In the genomic region with DNA sequence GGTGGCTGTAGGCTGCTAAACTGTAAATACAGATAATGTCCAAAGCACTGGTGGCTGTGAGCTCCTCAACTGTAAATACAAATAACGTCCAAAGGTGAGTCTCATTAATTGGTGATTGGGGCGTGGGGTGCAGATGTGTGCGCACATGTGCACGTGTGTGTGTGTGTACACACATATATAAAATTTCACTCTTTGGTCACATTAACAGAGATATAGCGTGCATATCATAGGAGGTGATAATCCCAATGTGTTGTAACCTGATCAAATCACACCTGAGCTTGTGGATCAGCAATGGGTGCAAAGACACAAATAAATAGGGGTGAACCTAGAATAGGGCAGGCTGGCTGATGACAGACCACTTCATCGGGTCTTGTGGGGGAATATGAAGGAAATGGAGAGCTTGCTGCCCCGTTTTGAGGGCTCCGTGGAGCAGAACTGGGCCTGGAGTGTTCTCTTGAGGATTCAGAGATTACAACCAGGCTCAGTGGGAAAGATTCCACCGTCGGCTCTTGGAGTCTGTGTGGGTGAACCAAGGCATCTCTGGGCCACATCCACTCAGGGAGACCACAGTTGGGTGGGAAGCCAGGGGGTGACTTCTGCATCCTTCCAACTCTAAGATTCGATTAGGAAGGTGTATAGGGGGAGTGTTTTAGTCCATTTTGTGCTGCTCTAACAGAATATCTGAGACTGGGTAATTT, we compare ENCODE assay signal across 21 cellular contexts. TPM values are rescaled to one million over a fixed set of nuclear protein-coding genes. Genes with fewer than 3 reads are reported as not detected.
DNase-seq lines count a peak whose midpoint lies in the region; ATAC-seq and TF ChIP-seq lines count a peak whose summit lies in the region.
"Had no signal": no experiment of that assay in that cellular context is flagged by ENCODE, and none has a peak within 500 bp of the region (broad histone marks: within the 10 kb centered on the region; RNA-seq: fewer than 3 reads in every experiment).

No MANE protein-coding gene starts in this region.

- peak overlapping the region; percentile 89 for H3K9ac ChIP-seq in NT2/D1 (ENCODE audit: insufficient read length, low read depth)
- H3K9ac ChIP-seq: BLaER1 treated with 17β-estradiol and CSF1 and Interleukin-3, amounts not matched to agents 10 nM and 100 nM had no signal

- H3K9me3 ChIP-seq in right cardiac atrium (ENCODE audit: control insufficient read depth, low read length) (no peaks in the 10 kb centered on the region), NT2/D1 (ENCODE audit: insufficient read depth, low read length) (peaks cover 7% of the 10 kb centered on the region; the same call in 1 of the 2 replicates), spleen (no peaks in the 10 kb centered on the region)
- H3K9me3 ChIP-seq: HAP-1 had no signal

- H3K4me1 Mint-ChIP-seq in activated CD8-positive, alpha-beta T cell treated with anti-CD3 and anti-CD28 coated beads for 36 hours (ENCODE audit: low read depth) = no peaks in the 10 kb centered on the region

- H3K36me3 ChIP-seq in NT2/D1 (ENCODE audit: insufficient read depth, insufficient read length, low read length) (no peaks in the 10 kb centered on the region), spleen (no peaks in the 10 kb centered on the region)
- H3K36me3 ChIP-seq: BLaER1 treated with 17β-estradiol and CSF1 and Interleukin-3, amounts not matched to agents 10 nM and 100 nM; HAP-1 had no signal

- DNase-seq in left ventricle myocardium superior (peak; percentile 6), right cardiac atrium (no peak), NT2/D1 (ENCODE audit: low read depth, low spot score) (no peak), islet precursor cell (peak; percentile 24), spleen (peak; percentile 43), T-helper 1 cell (no peak)
- no peak for DNase-seq in activated CD8-positive, alpha-beta T cell treated with anti-CD3 and anti-CD28 coated beads for 36 hours
- DNase-seq: CD8-positive, alpha-beta T cell; KG1; NCI-H1105 treated with DMSO at 0.1 percent for 48 hours; NCI-H1694; NCI-H2107; NCI-H2227 treated with DMSO at 0.1 percent for 48 hours; NCI-H510A treated with DMSO at 0.1 percent for 48 hours; NCI-H82; PC-3; RPMI8226; SIG-M5 had no signal

- H3K27ac Mint-ChIP-seq in activated CD8-positive, alpha-beta T cell treated with anti-CD3 and anti-CD28 coated beads for 36 hours = no peak overlapping the region
- H3K27ac Mint-ChIP-seq: CD8-positive, alpha-beta T cell had no signal

- ATAC-seq in left ventricle myocardium superior (no peak), right cardiac atrium (no peak), HG03571 (IDR thresholded peaks at IDR 0.05; ENCODE audit: unreplicated experiment) (no peak)
- ATAC-seq in activated CD8-positive, alpha-beta T cell treated with anti-CD3 and anti-CD28 coated beads for 36 hours = no peak
- ATAC-seq: CD8-positive, alpha-beta T cell; PC-3 had no signal

- intact Hi-C loops in left ventricle myocardium superior (cut with micrococcal nuclease) = no loop called here
- intact Hi-C loops in right cardiac atrium (cut with DNase I) = no loop called here
- intact Hi-C loops in spleen (cut with DNase I; ENCODE audit: low total_unique reads) = no loop called here
- intact Hi-C loops in activated CD8-positive, alpha-beta T cell treated with anti-CD3 and anti-CD28 coated beads for 36 hours (cut with micrococcal nuclease) = no loop called here

- CTCF ChIA-PET in activated CD8-positive, alpha-beta T cell treated with anti-CD3 and anti-CD28 coated beads for 36 hours (lab: Charles Lee) = no interaction called here

- TF ChIP-seq CTCF in spleen (IDR thresholded peaks at IDR 0.05 in 8 of 11, conservative IDR thresholded peaks at IDR 0.05 in 3 of 11) = no peak
- no peak for TF ChIP-seq CTCF in activated CD8-positive, alpha-beta T cell treated with anti-CD3 and anti-CD28 coated beads for 36 hours (IDR thresholded peaks at IDR 0.05)

- H3K4me1 ChIP-seq in right cardiac atrium (ENCODE audit: control insufficient read depth, insufficient read depth, low read length) = no peaks in the 10 kb centered on the region
- peaks cover 36% of the 10 kb centered on the region for H3K4me1 ChIP-seq in NT2/D1 (ENCODE audit: insufficient read depth, insufficient read length)
- H3K4me1 ChIP-seq in spleen = peaks cover 0 to 20% (median 5%) of the 10 kb centered on the region in 6 donors

- no peaks in the 10 kb centered on the region for H3K27me3 Mint-ChIP-seq in activated CD8-positive, alpha-beta T cell treated with anti-CD3 and anti-CD28 coated beads for 36 hours

- H3K27ac ChIP-seq in right cardiac atrium (ENCODE audit: low read length) = no peak overlapping the region
- no peak overlapping the region for H3K27ac ChIP-seq in spleen
- H3K27ac ChIP-seq: BLaER1 treated with 17β-estradiol and CSF1 and Interleukin-3, amounts not matched to agents 10 nM and 100 nM had no signal

- TF ChIP-seq POLR2A in spleen (IDR thresholded peaks at IDR 0.05) = no peak

- no peaks in the 10 kb centered on the region for H3K36me3 Mint-ChIP-seq in activated CD8-positive, alpha-beta T cell treated with anti-CD3 and anti-CD28 coated beads for 36 hours (ENCODE audit: low read depth)
- H3K36me3 Mint-ChIP-seq: CD8-positive, alpha-beta T cell had no signal

- H3K27me3 ChIP-seq in right cardiac atrium (ENCODE audit: control insufficient read depth, insufficient read depth) (no peaks in the 10 kb centered on the region), NT2/D1 (ENCODE audit: insufficient read depth, insufficient read length) (no peaks in the 10 kb centered on the region), spleen (replicated peaks in 1 of 7) (no peaks in the 10 kb centered on the region)
- H3K27me3 ChIP-seq: BLaER1 treated with 17β-estradiol and CSF1 and Interleukin-3, amounts not matched to agents 10 nM and 100 nM had no signal

- WGBS in right cardiac atrium = 85% methylated on average over 11 of the region's 11 CpGs
- 82 to 90% (median 87%) methylated on average over 11 of the region's 11 CpGs for WGBS in spleen, 5 donors

- POLR2A ChIA-PET in activated CD8-positive, alpha-beta T cell treated with anti-CD3 and anti-CD28 coated beads for 36 hours (lab: Charles Lee) = no interaction called here

- H3K9me3 Mint-ChIP-seq in activated CD8-positive, alpha-beta T cell treated with anti-CD3 and anti-CD28 coated beads for 36 hours = no peaks in the 10 kb centered on the region
- H3K9me3 Mint-ChIP-seq: CD8-positive, alpha-beta T cell had no signal

- no peak overlapping the region for H3K4me3 Mint-ChIP-seq in activated CD8-positive, alpha-beta T cell treated with anti-CD3 and anti-CD28 coated beads for 36 hours
- H3K4me3 Mint-ChIP-seq: CD8-positive, alpha-beta T cell had no signal

- H3K4me3 ChIP-seq in right cardiac atrium (ENCODE audit: low read length) (no peak overlapping the region), NT2/D1 (ENCODE audit: insufficient read length, low read depth) (peak overlapping the region; percentile 71), spleen (no peak overlapping the region)
- H3K4me3 ChIP-seq: BLaER1 treated with 17β-estradiol and CSF1 and Interleukin-3, amounts not matched to agents 10 nM and 100 nM; HAP-1 had no signal

RNA-seq across cellular contexts. Expression of gene OSBPL5, which starts 24.9 kb away (rescaled TPM):
- 15.9 TPM for total RNA-seq in left ventricle myocardium superior
- 10 to 100 TPM; 14.1 to 19.1 (median 15.4) TPM for total RNA-seq in right cardiac atrium
- polyA plus RNA-seq in right cardiac atrium = 10.3 TPM
- 10 to 100 TPM; 37.2 to 91.2 (median 73.3) TPM for total RNA-seq in spleen
- 10 to 100 TPM in 2 of 3 donors, 1 to 10 TPM in 1; 5.1 to 21.6 (median 10.7) TPM for polyA plus RNA-seq in spleen
- 1 to 10 TPM; 4.8 to 5.9 TPM for total RNA-seq in activated CD8-positive, alpha-beta T cell treated with anti-CD3 and anti-CD28 coated beads for 36 hours

RNA-seq across cellular contexts. Expression of gene MRGPRG, which starts 28.6 kb away (rescaled TPM):
- total RNA-seq in left ventricle myocardium superior (not detected), right cardiac atrium (not detected), spleen (not detected)
- polyA plus RNA-seq in right cardiac atrium (not detected), spleen (not detected)
- not detected for total RNA-seq in activated CD8-positive, alpha-beta T cell treated with anti-CD3 and anti-CD28 coated beads for 36 hours
- total RNA-seq: CD8-positive, alpha-beta T cell; PC-3 had no signal

RNA-seq across cellular contexts. Expression of gene MRGPRE, which starts 42.2 kb away (rescaled TPM):
- total RNA-seq in left ventricle myocardium superior = 0.42 TPM
- under 1 TPM in 3 of 4 donors, not detected in 1; 0.28 to 0.43 (median 0.38) TPM for total RNA-seq in right cardiac atrium
- 0.11 TPM for polyA plus RNA-seq in right cardiac atrium
- total RNA-seq in spleen = 1 to 10 TPM in 2 of 7 donors, under 1 TPM in 2, not detected in 3; 0.41 to 1.9 (median 1.2) TPM
- not detected for polyA plus RNA-seq in spleen
- not detected for total RNA-seq in activated CD8-positive, alpha-beta T cell treated with anti-CD3 and anti-CD28 coated beads for 36 hours
- total RNA-seq: CD8-positive, alpha-beta T cell; PC-3 had no signal

Comparison
In these comparisons a context has a peak if more than half of its experiments do, and no peak if none do; other contexts are left out.
1. DNase-seq: peak in left ventricle myocardium superior (single experiment), islet precursor cell (single experiment) and spleen (single experiment); none in right cardiac atrium (0 of 3), NT2/D1 (single experiment), T-helper 1 cell (0 of 5) and activated CD8-positive, alpha-beta T cell treated with anti-CD3 and anti-CD28 coated beads for 36 hours (single experiment).